ENCODE assay signal across 8 cellular contexts in genomic region chrX:128975716-128976115, GRCh38.
DNase-seq lines count a peak whose midpoint lies in the region; ATAC-seq and TF ChIP-seq lines count a peak whose summit lies in the region.

No MANE protein-coding gene starts in this region.

- TF ChIP-seq CTCF in left ventricle myocardium inferior (IDR thresholded peaks at IDR 0.05; ENCODE audit: borderline replicate concordance) = peak; percentile 46
- peak in 1 of 2 donors; percentile 51 for TF ChIP-seq CTCF in right atrium auricular region (IDR thresholded peaks at IDR 0.05)
- TF ChIP-seq CTCF in fibroblast of villous mesenchyme (IDR thresholded peaks at IDR 0.05; ENCODE audit: insufficient read depth, low read depth, low read length) = peak; percentile 20
- peak; percentile 65 for TF ChIP-seq CTCF in smooth muscle cell (IDR thresholded peaks at IDR 0.05; ENCODE audit: borderline replicate concordance, insufficient read depth, poor library complexity, severe bottlenecking)
- TF ChIP-seq CTCF in spleen (IDR thresholded peaks at IDR 0.05 in 8 of 11, conservative IDR thresholded peaks at IDR 0.05 in 3 of 11) = peak in 2 of 11 experiments; percentile 17 to 18

- WGBS in smooth muscle cell (ENCODE audit: low lambda C conversion rate) = 13% methylated on average over 6 of the region's 6 CpGs
- WGBS in spleen, 5 donors = 0 to 10% (median 6%) methylated on average over 5 to 6 of the region's 6 CpGs; no CpG with 5 or more reads in 1 of the 5 donors

- H3K36me3 ChIP-seq in left ventricle myocardium inferior = no peaks in the 10 kb centered on the region
- no peaks in the 10 kb centered on the region for H3K36me3 ChIP-seq in right atrium auricular region
- H3K36me3 ChIP-seq in smooth muscle cell (ENCODE audit: low read depth) = no peaks in the 10 kb centered on the region
- H3K36me3 ChIP-seq in spleen = no peaks in the 10 kb centered on the region

- intact Hi-C loops in left ventricle myocardium inferior (cut with micrococcal nuclease) = no loop called here
- intact Hi-C loops in spleen (cut with DNase I; ENCODE audit: low total_unique reads) = no loop called here

- H3K27me3 ChIP-seq in left ventricle myocardium inferior (ENCODE audit: low read depth) (no peaks in the 10 kb centered on the region), right atrium auricular region (no peaks in the 10 kb centered on the region), smooth muscle cell (ENCODE audit: low read depth) (no peaks in the 10 kb centered on the region), spleen (replicated peaks in 1 of 7) (peaks cover 0 to 6% (median 0%) of the 10 kb centered on the region in 7 donors)

- H3K4me1 ChIP-seq in left ventricle myocardium inferior (no peaks in the 10 kb centered on the region), right atrium auricular region (no peaks in the 10 kb centered on the region), smooth muscle cell (ENCODE audit: low read depth) (peaks cover 5% of the 10 kb centered on the region), spleen (no peaks in the 10 kb centered on the region)

- TF ChIP-seq POLR2A in spleen (IDR thresholded peaks at IDR 0.05) = no peak

- H3K4me2 ChIP-seq in smooth muscle cell = no peak overlapping the region

- no peak overlapping the region for H2AFZ ChIP-seq in smooth muscle cell (ENCODE audit: low read depth)

- no peak overlapping the region for H3K27ac ChIP-seq in left ventricle myocardium inferior (replicated peaks)
- no peak overlapping the region for H3K27ac ChIP-seq in right atrium auricular region
- H3K27ac ChIP-seq in smooth muscle cell (ENCODE audit: low read depth) = no peak overlapping the region
- no peak overlapping the region for H3K27ac ChIP-seq in spleen

- H3K4me3 ChIP-seq in left ventricle myocardium inferior (no peak overlapping the region), right atrium auricular region (no peak overlapping the region), fibroblast of villous mesenchyme (ENCODE audit: low read depth, low read length) (no peak overlapping the region), smooth muscle cell (no peak overlapping the region), spleen (no peak overlapping the region)

- DNase-seq in left ventricle myocardium inferior (no peak), right atrium auricular region (ENCODE audit: low spot score) (no peak), RKO (ENCODE audit: low spot score) (peak; percentile 18), fibroblast of villous mesenchyme (ENCODE audit: low read depth) (no peak), smooth muscle cell (lab: John Stamatoyannopoulos, UW; ENCODE audit: unreplicated experiment) (peak; percentile 2), spleen (no peak)
- no peak for DNase-seq in activated effector memory CD4-positive, alpha-beta T cell treated with Interleukin-2 at 50 U/mL for 16 hours

- H3F3A ChIP-seq in smooth muscle cell (ENCODE audit: low read depth) = no peaks in the 10 kb centered on the region

- H3K9me3 ChIP-seq in left ventricle myocardium inferior (replicated peaks) = no peaks in the 10 kb centered on the region
- H3K9me3 ChIP-seq in right atrium auricular region = no peaks in the 10 kb centered on the region
- H3K9me3 ChIP-seq in smooth muscle cell (replicated peaks; ENCODE audit: low read depth) = no peaks in the 10 kb centered on the region
- H3K9me3 ChIP-seq in spleen = no peaks in the 10 kb centered on the region

- H3K9ac ChIP-seq in smooth muscle cell (ENCODE audit: low read depth) = no peak overlapping the region

- H4K20me1 ChIP-seq in smooth muscle cell (ENCODE audit: low read depth) = no peaks in the 10 kb centered on the region

- ATAC-seq in HG03135 (IDR thresholded peaks at IDR 0.05; ENCODE audit: unreplicated experiment) = peak; percentile 73

- H3K79me2 ChIP-seq in smooth muscle cell (ENCODE audit: low read depth) = no peaks in the 10 kb centered on the region

Comparison
In these comparisons a context has a peak if more than half of its experiments do, and no peak if none do; other contexts are left out.
1. DNase-seq: peak in RKO (single experiment) and smooth muscle cell (single experiment); none in left ventricle myocardium inferior (single experiment), right atrium auricular region (single experiment), fibroblast of villous mesenchyme (single experiment), spleen (single experiment) and activated effector memory CD4-positive, alpha-beta T cell treated with Interleukin-2 at 50 U/mL for 16 hours (single experiment).